In genomic region chr5:64769856-64770255, GRCh38 we compare ENCODE assay signal across 1 cellular context.
TF ChIP-seq lines count a peak whose summit lies in the region.

No MANE protein-coding gene starts in this region.

TF ChIP-seq in liver, 16 proteins besides CTCF, POLR2A, EP300 and RAD21 (continued from another document):
- TF ChIP-seq ZBTB33 (IDR thresholded peaks at IDR 0.05) (no peak), FOXA1 (IDR thresholded peaks at IDR 0.05) (no peak), HNF4G (IDR thresholded peaks at IDR 0.05) (no peak), NR2F2 (IDR thresholded peaks at IDR 0.05) (no peak), GABPA (IDR thresholded peaks at IDR 0.05 in 1 of 2, conservative IDR thresholded peaks at IDR 0.05 in 1 of 2) (no peak)
TF ChIP-seq in liver: peak in this region for 0.
